In genomic region chr12:102740157-102741032, GRCh38 we compare ENCODE assay signal across 8 cellular contexts.
DNase-seq lines count a peak whose midpoint lies in the region; ATAC-seq, FAIRE-seq and TF ChIP-seq lines count a peak whose summit lies in the region.

No MANE protein-coding gene starts in this region.

- H3K4me3 Mint-ChIP-seq in activated CD8-positive, alpha-beta T cell treated with anti-CD3 and anti-CD28 coated beads for 36 hours, result no peak overlapping the region
- no peak overlapping the region for H3K4me3 Mint-ChIP-seq in activated CD8-positive, alpha-beta T cell treated with anti-CD3 and anti-CD28 coated beads, Interleukin-2, amount 10 ng/mL, durations not matched to agents 7 days and 5 days
- H3K4me3 Mint-ChIP-seq in type B pancreatic cell, result no peak overlapping the region

- TF ChIP-seq POLR2A in gastroesophageal sphincter (IDR thresholded peaks at IDR 0.05), result no peak

- peak; percentile 25 for TF ChIP-seq CTCF in activated CD8-positive, alpha-beta T cell treated with anti-CD3 and anti-CD28 coated beads for 36 hours (IDR thresholded peaks at IDR 0.05)
- peak; percentile 26 for TF ChIP-seq CTCF in epithelial cell of esophagus (IDR thresholded peaks at IDR 0.05; ENCODE audit: insufficient read depth, low read depth, low read length, missing control alignments)
- peak; percentile 76 for TF ChIP-seq CTCF in type B pancreatic cell (conservative IDR thresholded peaks at IDR 0.05)
- no peak for TF ChIP-seq CTCF in gastroesophageal sphincter (IDR thresholded peaks at IDR 0.05)

- no peaks in the 10 kb centered on the region for H3K36me3 ChIP-seq in gastroesophageal sphincter

- H3K27ac Mint-ChIP-seq in activated CD8-positive, alpha-beta T cell treated with anti-CD3 and anti-CD28 coated beads for 36 hours, result no peak overlapping the region
- no peak overlapping the region for H3K27ac Mint-ChIP-seq in activated CD8-positive, alpha-beta T cell treated with anti-CD3 and anti-CD28 coated beads, Interleukin-2, amount 10 ng/mL, durations not matched to agents 7 days and 5 days
- peak overlapping the region; percentile 35 for H3K27ac Mint-ChIP-seq in type B pancreatic cell

- H3K27me3 ChIP-seq in gastroesophageal sphincter, result no peaks in the 10 kb centered on the region

- 20 to 24% methylated on average over 3 of the region's 3 CpGs for WGBS in gastroesophageal sphincter (ENCODE audit: low coverage in 1 of 2), 2 donors

- no peak for ATAC-seq in activated CD8-positive, alpha-beta T cell treated with anti-CD3 and anti-CD28 coated beads for 36 hours
- no peak for ATAC-seq in activated CD8-positive, alpha-beta T cell treated with anti-CD3 and anti-CD28 coated beads, Interleukin-2, amount 10 ng/mL, durations not matched to agents 7 days and 5 days
- no peak for ATAC-seq in gastroesophageal sphincter

- no peak for TF ChIP-seq EP300 in gastroesophageal sphincter (IDR thresholded peaks at IDR 0.05)

- CTCF ChIA-PET in activated CD8-positive, alpha-beta T cell treated with anti-CD3 and anti-CD28 coated beads for 36 hours (lab: Charles Lee), result interaction anchor here (0.7 to 1.5 kb wide), 4 partner anchors 139 to 647 kb away, joined by 3 to 4 read pairs (median 4); no protein-coding TSS in a partner anchor
- CTCF ChIA-PET in activated CD8-positive, alpha-beta T cell treated with anti-CD3 and anti-CD28 coated beads, Interleukin-2, amount 10 ng/mL, durations not matched to agents 7 days and 5 days (lab: Charles Lee), result interaction anchor here (1.2 kb wide), 2 partner anchors 9 to 831 kb away, joined by 3 read pairs; no protein-coding TSS in a partner anchor

- no peaks in the 10 kb centered on the region for H3K9me3 Mint-ChIP-seq in activated CD8-positive, alpha-beta T cell treated with anti-CD3 and anti-CD28 coated beads for 36 hours
- no peaks in the 10 kb centered on the region for H3K9me3 Mint-ChIP-seq in activated CD8-positive, alpha-beta T cell treated with anti-CD3 and anti-CD28 coated beads, Interleukin-2, amount 10 ng/mL, durations not matched to agents 7 days and 5 days (ENCODE audit: insufficient read depth)
- no peaks in the 10 kb centered on the region for H3K9me3 Mint-ChIP-seq in type B pancreatic cell

- no peaks in the 10 kb centered on the region for H3K4me1 ChIP-seq in gastroesophageal sphincter

- FAIRE-seq in RCC 7860 (lab: Jason Lieb, UNC), result no peak

- H3K4me3 ChIP-seq in epithelial cell of esophagus (ENCODE audit: low read length) (no peak overlapping the region), gastroesophageal sphincter (no peak overlapping the region)

- H3K27ac ChIP-seq in gastroesophageal sphincter, result no peak overlapping the region

- H3K9me3 ChIP-seq in gastroesophageal sphincter, result no peaks in the 10 kb centered on the region

- H3K36me3 Mint-ChIP-seq in activated CD8-positive, alpha-beta T cell treated with anti-CD3 and anti-CD28 coated beads for 36 hours (ENCODE audit: low read depth), result no peaks in the 10 kb centered on the region
- no peaks in the 10 kb centered on the region for H3K36me3 Mint-ChIP-seq in activated CD8-positive, alpha-beta T cell treated with anti-CD3 and anti-CD28 coated beads, Interleukin-2, amount 10 ng/mL, durations not matched to agents 7 days and 5 days (ENCODE audit: low read depth)
- H3K36me3 Mint-ChIP-seq in type B pancreatic cell, result no peaks in the 10 kb centered on the region

- DNase-seq in activated CD8-positive, alpha-beta T cell treated with anti-CD3 and anti-CD28 coated beads for 36 hours, result no peak
- no peak for DNase-seq in activated CD8-positive, alpha-beta T cell treated with anti-CD3 and anti-CD28 coated beads, Interleukin-2, amount 10 ng/mL, durations not matched to agents 7 days and 5 days
- DNase-seq in NCI-H446 treated with DMSO at 0.1 percent for 48 hours (lab: John Stamatoyannopoulos, UW), result peak; percentile 2
- DNase-seq in epithelial cell of esophagus (ENCODE audit: low read depth), result peak; percentile 32
- no peak for DNase-seq in type B pancreatic cell (ENCODE audit: extremely low spot score, unreplicated experiment)
- DNase-seq in posterior cingulate gyrus, result no peak
- DNase-seq in RCC 7860 (ENCODE audit: low spot score), result no peak

- intact Hi-C loops in activated CD8-positive, alpha-beta T cell treated with anti-CD3 and anti-CD28 coated beads for 36 hours (cut with micrococcal nuclease), result no loop called here
- intact Hi-C loops in posterior cingulate gyrus (cut with DNase I), result loop anchor here (2.0 kb wide), 1 partner anchor 570 kb away; no protein-coding TSS in a partner anchor

- POLR2A ChIA-PET in activated CD8-positive, alpha-beta T cell treated with anti-CD3 and anti-CD28 coated beads for 36 hours (lab: Charles Lee), result interaction anchor here (0.5 to 1.2 kb wide), 2 partner anchors 17 to 800 kb away, joined by 3 read pairs; no protein-coding TSS in a partner anchor
- POLR2A ChIA-PET in activated CD8-positive, alpha-beta T cell treated with anti-CD3 and anti-CD28 coated beads, Interleukin-2, amount 10 ng/mL, durations not matched to agents 7 days and 5 days (lab: Charles Lee), result no interaction called here

- no peaks in the 10 kb centered on the region for H3K27me3 Mint-ChIP-seq in activated CD8-positive, alpha-beta T cell treated with anti-CD3 and anti-CD28 coated beads for 36 hours
- no peaks in the 10 kb centered on the region for H3K27me3 Mint-ChIP-seq in activated CD8-positive, alpha-beta T cell treated with anti-CD3 and anti-CD28 coated beads, Interleukin-2, amount 10 ng/mL, durations not matched to agents 7 days and 5 days (ENCODE audit: low read depth)
- no peaks in the 10 kb centered on the region for H3K27me3 Mint-ChIP-seq in type B pancreatic cell

- no peaks in the 10 kb centered on the region for H3K4me1 Mint-ChIP-seq in activated CD8-positive, alpha-beta T cell treated with anti-CD3 and anti-CD28 coated beads for 36 hours (ENCODE audit: low read depth)
- no peaks in the 10 kb centered on the region for H3K4me1 Mint-ChIP-seq in activated CD8-positive, alpha-beta T cell treated with anti-CD3 and anti-CD28 coated beads, Interleukin-2, amount 10 ng/mL, durations not matched to agents 7 days and 5 days (ENCODE audit: low read depth)
- H3K4me1 Mint-ChIP-seq in type B pancreatic cell (ENCODE audit: unreplicated experiment), result peaks cover 6% of the 10 kb centered on the region

Comparison
In these comparisons a context has a peak if more than half of its experiments do, and no peak if none do; other contexts are left out.
1. DNase-seq: peak in NCI-H446 treated with DMSO at 0.1 percent for 48 hours (single experiment) and epithelial cell of esophagus (single experiment); none in activated CD8-positive, alpha-beta T cell treated with anti-CD3 and anti-CD28 coated beads for 36 hours (single experiment), activated CD8-positive, alpha-beta T cell treated with anti-CD3 and anti-CD28 coated beads, Interleukin-2, amount 10 ng/mL, durations not matched to agents 7 days and 5 days (single experiment), type B pancreatic cell (single experiment), posterior cingulate gyrus (0 of 10) and RCC 7860 (single experiment).
2. CTCF ChIP-seq: peak in activated CD8-positive, alpha-beta T cell treated with anti-CD3 and anti-CD28 coated beads for 36 hours (single experiment), epithelial cell of esophagus (single experiment) and type B pancreatic cell (single experiment); none in gastroesophageal sphincter (0 of 4).